8 cellular contexts compared by ENCODE assay signal in the genomic region with DNA sequence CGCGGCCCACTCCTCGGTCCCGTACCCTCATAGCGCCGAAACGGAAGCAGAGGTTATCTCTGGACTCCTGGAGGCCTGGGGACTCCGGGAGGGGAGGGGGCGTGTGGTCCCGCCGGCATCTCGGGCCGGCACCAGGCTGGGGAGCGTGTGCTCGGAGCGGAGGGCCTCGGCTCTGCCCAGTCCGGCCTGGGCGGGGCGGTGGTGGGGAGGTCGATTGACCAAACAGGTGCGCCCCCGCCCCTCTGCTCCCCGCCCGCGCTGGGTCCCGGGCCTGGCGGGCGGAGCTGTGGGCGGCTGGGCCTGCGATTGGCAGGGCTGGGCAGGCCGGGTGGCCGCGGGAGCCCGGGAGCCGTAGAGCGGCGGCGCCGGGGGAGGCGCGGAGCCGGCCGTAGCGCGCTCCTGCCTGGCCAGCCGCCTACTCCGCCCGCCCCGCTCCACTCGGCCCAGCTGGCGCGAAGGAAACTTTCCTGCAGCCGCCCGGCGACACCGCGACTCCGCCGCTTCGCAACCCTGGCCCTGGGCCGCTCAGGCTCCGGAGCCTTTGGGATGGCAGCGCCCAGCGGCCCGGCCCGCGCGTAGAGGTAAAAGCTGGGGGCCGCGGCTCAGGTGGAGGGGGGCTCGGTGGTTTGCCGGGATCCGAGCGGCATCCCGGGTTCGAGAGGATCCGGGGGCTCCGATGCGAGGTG. TPM values are rescaled to one million over a fixed set of nuclear protein-coding genes. Genes with fewer than 3 reads are reported as not detected.
DNase-seq lines count a peak whose midpoint lies in the region; ATAC-seq, FAIRE-seq and TF ChIP-seq lines count a peak whose summit lies in the region.

No MANE protein-coding gene starts in this region.

- peaks cover 21% of the 10 kb centered on the region for H3K4me1 ChIP-seq in fibroblast of lung (ENCODE audit: control insufficient read depth, extremely low read depth, insufficient read depth, low read length)
- H3K4me1 ChIP-seq in naive thymus-derived CD4-positive, alpha-beta T cell (ENCODE audit: control insufficient read depth in 2 of 2, insufficient read depth in 2 of 2, low read length in 2 of 2), result no peaks in the 10 kb centered on the region

- H3K27me3 ChIP-seq in fibroblast of lung (ENCODE audit: control insufficient read depth, insufficient read depth, low read length), result peaks cover 10% of the 10 kb centered on the region
- peaks cover 0 to 11% of the 10 kb centered on the region in 2 donors for H3K27me3 ChIP-seq in naive thymus-derived CD4-positive, alpha-beta T cell (ENCODE audit: control insufficient read depth in 2 of 2, insufficient read depth in 2 of 2, low read length in 2 of 2)

- H3K4me3 ChIP-seq in fibroblast of lung (replicated peaks in 1 of 4; ENCODE audit: control extremely low read depth in 1 of 4, insufficient read depth in 1 of 4, low read depth in 3 of 4, low read length in 4 of 4), result peak overlapping the region; percentile 10 to 62 (median 46)
- H3K4me3 ChIP-seq in naive thymus-derived CD4-positive, alpha-beta T cell (ENCODE audit: low read length), result no peak overlapping the region

- TF ChIP-seq CTCF in fibroblast of lung (conservative IDR thresholded peaks at IDR 0.05 in 1 of 2, IDR thresholded peaks at IDR 0.05 in 1 of 2; ENCODE audit: low read depth in 1 of 2, low read length in 2 of 2), result no peak

- peaks cover 0 to 5% (median under 1%) of the 10 kb centered on the region in 7 donors for H3K4me1 Mint-ChIP-seq in naive thymus-derived CD4-positive, alpha-beta T cell

- peak; percentile 50 for DNase-seq in COLO668 (lab: John Stamatoyannopoulos, UW; ENCODE audit: unreplicated experiment)
- DNase-seq in NCI-H510A (lab: John Stamatoyannopoulos, UW), result peak; percentile 59
- peak in 1 of 2 donors; percentile 47 for DNase-seq in fibroblast of lung (ENCODE audit: low read depth in 2 of 2)
- no peak for DNase-seq in naive thymus-derived CD4-positive, alpha-beta T cell
- DNase-seq in KBM-7, result no peak
- no peak for DNase-seq in GM19239 (ENCODE audit: insufficient read length, low spot score)
- no peak for DNase-seq in occipital lobe (lab: John Stamatoyannopoulos, UW)
- DNase-seq in T1000 (lab: John Stamatoyannopoulos, UW), result no peak

- POLR2A ChIA-PET in naive thymus-derived CD4-positive, alpha-beta T cell (lab: Charles Lee), result no interaction called here

- CTCF ChIA-PET in naive thymus-derived CD4-positive, alpha-beta T cell (lab: Charles Lee), result no interaction called here

- peak overlapping the region in 1 of 10 donors; percentile 65 for H3K4me3 Mint-ChIP-seq in naive thymus-derived CD4-positive, alpha-beta T cell

- no peak for FAIRE-seq in GM19239 (lab: Jason Lieb, UNC)

- H3K27me3 Mint-ChIP-seq in naive thymus-derived CD4-positive, alpha-beta T cell, result peaks cover 63 to 73% (median 68%) of the 10 kb centered on the region in 5 donors

- no peaks in the 10 kb centered on the region for H3K36me3 ChIP-seq in fibroblast of lung (ENCODE audit: control insufficient read depth, insufficient read depth, low read length)
- H3K36me3 ChIP-seq in naive thymus-derived CD4-positive, alpha-beta T cell (ENCODE audit: control insufficient read depth in 2 of 3, insufficient read depth in 3 of 3, low read length in 3 of 3), result no peaks in the 10 kb centered on the region

- H4K20me1 ChIP-seq in fibroblast of lung (ENCODE audit: control insufficient read depth, extremely low read depth, insufficient read depth, low read length), result no peaks in the 10 kb centered on the region

- no peak overlapping the region for H2AFZ ChIP-seq in fibroblast of lung (ENCODE audit: low read length)

- no peaks in the 10 kb centered on the region for H3K79me2 ChIP-seq in fibroblast of lung (ENCODE audit: control insufficient read depth, insufficient read depth, low read length)

- H3K4me2 ChIP-seq in fibroblast of lung (ENCODE audit: extremely low read depth, insufficient read depth, low read length), result peak overlapping the region; percentile 85

- H3K9ac ChIP-seq in fibroblast of lung (ENCODE audit: insufficient read depth, low read length), result peak overlapping the region; percentile 49

- H3K27ac ChIP-seq in fibroblast of lung (ENCODE audit: insufficient read depth, low read length), result no peak overlapping the region
- H3K27ac ChIP-seq in naive thymus-derived CD4-positive, alpha-beta T cell (ENCODE audit: low read depth, low read length), result no peak overlapping the region

- peaks cover 0 to 7% (median 4%) of the 10 kb centered on the region in 5 donors for H3K36me3 Mint-ChIP-seq in naive thymus-derived CD4-positive, alpha-beta T cell

- peak; percentile 6 for ATAC-seq in naive thymus-derived CD4-positive, alpha-beta T cell

- peaks cover 0 to 20% (median 10%) of the 10 kb centered on the region in 11 donors for H3K9me3 Mint-ChIP-seq in naive thymus-derived CD4-positive, alpha-beta T cell

- in situ Hi-C loops in KBM-7 (cut with MboI; ENCODE audit: low pct_unique_long_range_greater_than_20kb, low sequenced_read_pairs), result no loop called here

- H3K9me3 ChIP-seq in fibroblast of lung (ENCODE audit: control insufficient read depth, insufficient read depth, low read depth, low read length), result no peaks in the 10 kb centered on the region
- H3K9me3 ChIP-seq in naive thymus-derived CD4-positive, alpha-beta T cell (ENCODE audit: control insufficient read depth in 2 of 3, low read length in 3 of 3), result peaks cover 0 to 4% (median 0%) of the 10 kb centered on the region in 3 experiments

- no peak overlapping the region for H3K27ac Mint-ChIP-seq in naive thymus-derived CD4-positive, alpha-beta T cell

- intact Hi-C loops in naive thymus-derived CD4-positive, alpha-beta T cell (cut with micrococcal nuclease), result no loop called here

RNA-seq across cellular contexts. Expression of gene DAB2IP, which starts 52.1 kb away (rescaled TPM):
- total RNA-seq in fibroblast of lung (5.6 and 16.5 TPM in 2 replicates), occipital lobe (11.9 TPM)
- 13.4 and 14.6 TPM in 2 replicates for polyA plus RNA-seq in fibroblast of lung
- 16.8 and 21.4 TPM in 2 replicates for polyA plus RNA-seq in fibroblast of lung (2012)
- 52.2 and 67.8 TPM in 2 replicates for polyA minus RNA-seq in fibroblast of lung (ENCODE audit: low replicate concordance)
- total RNA-seq in naive thymus-derived CD4-positive, alpha-beta T cell, result under 1 TPM in 1 of 5 experiments, not detected in 4; 0.15 TPM
- not detected for polyA plus RNA-seq in naive thymus-derived CD4-positive, alpha-beta T cell

Comparison
In these comparisons a context has a peak if more than half of its experiments do, and no peak if none do; other contexts are left out.
1. DNase-seq: peak in COLO668 (single experiment) and NCI-H510A (single experiment); none in naive thymus-derived CD4-positive, alpha-beta T cell (0 of 9), KBM-7 (single experiment), GM19239 (single experiment), occipital lobe (single experiment) and T1000 (single experiment).